ENCODE assay signal across 2 cellular contexts in the genomic region with DNA sequence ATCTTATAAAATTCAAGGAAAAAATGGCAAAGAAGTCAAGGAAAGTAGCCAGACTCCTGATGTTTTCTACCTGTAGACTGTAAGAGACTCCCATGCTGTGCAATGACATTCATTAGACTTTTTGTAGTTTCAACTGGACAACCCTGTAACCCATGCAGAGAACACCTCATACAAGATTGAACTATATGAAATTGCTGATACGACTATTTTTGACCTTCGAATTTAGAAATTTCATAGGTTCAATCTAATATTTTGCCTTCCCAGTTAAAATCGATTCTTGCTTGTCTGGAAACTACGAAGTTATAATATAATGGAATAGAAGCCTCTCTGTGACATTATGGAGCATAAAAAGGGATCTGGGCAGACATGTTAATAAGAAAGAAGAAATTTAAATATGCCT.
TF ChIP-seq lines count a peak whose summit lies in the region.

No MANE protein-coding gene starts in this region.

TF ChIP-seq in HepG2, 621 proteins besides CTCF, POLR2A, EP300 and RAD21 (continued from another document):
- TF ChIP-seq, protein P1, sequence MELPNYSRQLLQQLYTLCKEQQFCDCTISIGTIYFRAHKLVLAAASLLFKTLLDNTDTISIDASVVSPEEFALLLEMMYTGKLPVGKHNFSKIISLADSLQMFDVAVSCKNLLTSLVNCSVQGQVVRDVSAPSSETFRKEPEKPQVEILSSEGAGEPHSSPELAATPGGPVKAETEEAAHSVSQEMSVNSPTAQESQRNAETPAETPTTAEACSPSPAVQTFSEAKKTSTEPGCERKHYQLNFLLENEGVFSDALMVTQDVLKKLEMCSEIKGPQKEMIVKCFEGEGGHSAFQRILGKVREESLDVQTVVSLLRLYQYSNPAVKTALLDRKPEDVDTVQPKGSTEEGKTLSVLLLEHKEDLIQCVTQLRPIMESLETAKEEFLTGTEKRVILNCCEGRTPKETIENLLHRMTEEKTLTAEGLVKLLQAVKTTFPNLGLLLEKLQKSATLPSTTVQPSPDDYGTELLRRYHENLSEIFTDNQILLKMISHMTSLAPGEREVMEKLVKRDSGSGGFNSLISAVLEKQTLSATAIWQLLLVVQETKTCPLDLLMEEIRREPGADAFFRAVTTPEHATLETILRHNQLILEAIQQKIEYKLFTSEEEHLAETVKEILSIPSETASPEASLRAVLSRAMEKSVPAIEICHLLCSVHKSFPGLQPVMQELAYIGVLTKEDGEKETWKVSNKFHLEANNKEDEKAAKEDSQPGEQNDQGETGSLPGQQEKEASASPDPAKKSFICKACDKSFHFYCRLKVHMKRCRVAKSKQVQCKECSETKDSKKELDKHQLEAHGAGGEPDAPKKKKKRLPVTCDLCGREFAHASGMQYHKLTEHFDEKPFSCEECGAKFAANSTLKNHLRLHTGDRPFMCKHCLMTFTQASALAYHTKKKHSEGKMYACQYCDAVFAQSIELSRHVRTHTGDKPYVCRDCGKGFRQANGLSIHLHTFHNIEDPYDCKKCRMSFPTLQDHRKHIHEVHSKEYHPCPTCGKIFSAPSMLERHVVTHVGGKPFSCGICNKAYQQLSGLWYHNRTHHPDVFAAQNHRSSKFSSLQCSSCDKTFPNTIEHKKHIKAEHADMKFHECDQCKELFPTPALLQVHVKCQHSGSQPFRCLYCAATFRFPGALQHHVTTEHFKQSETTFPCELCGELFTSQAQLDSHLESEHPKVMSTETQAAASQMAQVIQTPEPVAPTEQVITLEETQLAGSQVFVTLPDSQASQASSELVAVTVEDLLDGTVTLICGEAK (IDR thresholded peaks at IDR 0.05): no peak
- TF ChIP-seq, protein P1 (CRISPR knock-in tag; IDR thresholded peaks at IDR 0.05): no peak
- TF ChIP-seq ZKSCAN1 (IDR thresholded peaks at IDR 0.05; ENCODE audit: low read length) (no peak), MAFK (conservative IDR thresholded peaks at IDR 0.05 in 1 of 2, IDR thresholded peaks at IDR 0.05 in 1 of 2; ENCODE audit: low read length in 2 of 2) (peak; percentile 93 to 97), WIZ (CRISPR knock-in tag; IDR thresholded peaks at IDR 0.05) (no peak)
TF ChIP-seq in HepG2: peak in this region for 2.

TF ChIP-seq in K562, 482 proteins besides CTCF, POLR2A, EP300 and RAD21 (continued from another document):
- TF ChIP-seq, protein P2, sequence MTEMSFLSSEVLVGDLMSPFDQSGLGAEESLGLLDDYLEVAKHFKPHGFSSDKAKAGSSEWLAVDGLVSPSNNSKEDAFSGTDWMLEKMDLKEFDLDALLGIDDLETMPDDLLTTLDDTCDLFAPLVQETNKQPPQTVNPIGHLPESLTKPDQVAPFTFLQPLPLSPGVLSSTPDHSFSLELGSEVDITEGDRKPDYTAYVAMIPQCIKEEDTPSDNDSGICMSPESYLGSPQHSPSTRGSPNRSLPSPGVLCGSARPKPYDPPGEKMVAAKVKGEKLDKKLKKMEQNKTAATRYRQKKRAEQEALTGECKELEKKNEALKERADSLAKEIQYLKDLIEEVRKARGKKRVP (CRISPR knock-in tag; IDR thresholded peaks at IDR 0.05): no peak
- no peak for TF ChIP-seq SUPT5H (IDR thresholded peaks at IDR 0.05)
- TF ChIP-seq MAFG (tag; conservative IDR thresholded peaks at IDR 0.05): peak; percentile 32
- no peak for TF ChIP-seq NEUROD1 (IDR thresholded peaks at IDR 0.05; ENCODE audit: borderline replicate concordance, low read depth, low read length, partially characterized antibody)
- TF ChIP-seq PYGO2 (tag; IDR thresholded peaks at IDR 0.05): no peak
